In genomic region chr20:38277691-38278090, GRCh38 we compare ENCODE assay signal across 17 cellular contexts. TPM values are rescaled to one million over a fixed set of nuclear protein-coding genes. Genes with fewer than 3 reads are reported as not detected.
DNase-seq lines count a peak whose midpoint lies in the region; ATAC-seq, FAIRE-seq and TF ChIP-seq lines count a peak whose summit lies in the region.
"Had no signal": no experiment of that assay in that cellular context is flagged by ENCODE, and none has a peak within 500 bp of the region (broad histone marks: within the 10 kb centered on the region; RNA-seq: fewer than 3 reads in every experiment).

No MANE protein-coding gene starts in this region.

- WGBS in psoas muscle, 3 donors = 90 to 94% (median 92%) methylated on average over 2 of the region's 2 CpGs

- no peak overlapping the region for H3K4me3 ChIP-seq in SJSA1
- no peak overlapping the region for H3K4me3 ChIP-seq in psoas muscle
- H3K4me3 ChIP-seq: PC-9 had no signal

- peaks cover 76% of the 10 kb centered on the region for H3K4me1 ChIP-seq in SJSA1 (replicated peaks)
- peaks cover 9% of the 10 kb centered on the region for H3K4me1 ChIP-seq in psoas muscle

- peak; percentile 78 for FAIRE-seq in HTR-8/SVneo (lab: Jason Lieb, UNC)
- FAIRE-seq: H1 had no signal

- H3K36me3 ChIP-seq in SJSA1 (no peaks in the 10 kb centered on the region), psoas muscle (ENCODE audit: insufficient read depth in 1 of 2, low read depth in 1 of 2) (no peaks in the 10 kb centered on the region)

- CTCF ChIA-PET in CD4-positive, alpha-beta T cell (lab: Charles Lee) = no interaction called here

- no peak overlapping the region for H3K4me3 Mint-ChIP-seq in osteocyte (ENCODE audit: unreplicated experiment)
- H3K4me3 Mint-ChIP-seq in CD4-positive, alpha-beta T cell = no peak overlapping the region
- H3K4me3 Mint-ChIP-seq: CD4-positive, CD25-positive, alpha-beta regulatory T cell had no signal

- no peak for DNase-seq in HTR-8/SVneo (ENCODE audit: insufficient read length, low spot score)
- DNase-seq in SJSA1 (ENCODE audit: low read depth in 1 of 2, low spot score in 2 of 2) = no peak
- no peak for DNase-seq in osteocyte (ENCODE audit: extremely low spot score, unreplicated experiment)
- DNase-seq in CD4-positive, alpha-beta T cell = no peak
- no peak for DNase-seq in psoas muscle
- no peak for DNase-seq in NCI-H2029 (lab: John Stamatoyannopoulos, UW)
- DNase-seq: AML-193; CD4-positive, CD25-positive, alpha-beta regulatory T cell; Kasumi-1; NCI-H1105 treated with DMSO at 0.1 percent for 48 hours; NCI-H1930; NCI-H526 treated with DMSO at 0.1 percent for 48 hours; PC-9; SK-N-SH had no signal

- no peak for TF ChIP-seq CTCF in osteocyte (IDR thresholded peaks at IDR 0.05)
- no peak for TF ChIP-seq CTCF in CD4-positive, alpha-beta T cell (IDR thresholded peaks at IDR 0.05)
- no peak for TF ChIP-seq CTCF in psoas muscle (IDR thresholded peaks at IDR 0.05)

- no peaks in the 10 kb centered on the region for H3K27me3 ChIP-seq in SJSA1 (replicated peaks)
- H3K27me3 ChIP-seq in CD4-positive, alpha-beta T cell (ENCODE audit: control insufficient read depth, insufficient read depth, low read length) = no peaks in the 10 kb centered on the region
- H3K27me3 ChIP-seq in psoas muscle (ENCODE audit: insufficient read depth in 3 of 3, low read length in 2 of 3) = no peaks in the 10 kb centered on the region

- H3K36me3 Mint-ChIP-seq in osteocyte (ENCODE audit: unreplicated experiment) = peaks cover 6% of the 10 kb centered on the region
- no peaks in the 10 kb centered on the region for H3K36me3 Mint-ChIP-seq in CD4-positive, alpha-beta T cell (ENCODE audit: low read depth)
- H3K36me3 Mint-ChIP-seq: CD4-positive, CD25-positive, alpha-beta regulatory T cell had no signal

- H3K9me3 ChIP-seq in SJSA1 (replicated peaks) (0 out of 2 replicates have a peak, but pooled peaks cover 2% of the 10 kb centered on the region), psoas muscle (no peaks in the 10 kb centered on the region)
- no peaks in the 10 kb centered on the region for H3K9me3 ChIP-seq in CD4-positive, alpha-beta T cell (ENCODE audit: control insufficient read depth, low read length)
- H3K9me3 ChIP-seq: SK-N-SH had no signal

- peak overlapping the region; percentile 92 for H3K27ac Mint-ChIP-seq in osteocyte (ENCODE audit: unreplicated experiment)
- no peak overlapping the region for H3K27ac Mint-ChIP-seq in CD4-positive, alpha-beta T cell
- H3K27ac Mint-ChIP-seq: CD4-positive, CD25-positive, alpha-beta regulatory T cell had no signal

- H3K27ac ChIP-seq in SJSA1 (peak overlapping the region; percentile 96), psoas muscle (no peak overlapping the region)
- no peak overlapping the region for H3K27ac ChIP-seq in CD4-positive, alpha-beta T cell (ENCODE audit: low read depth, low read length)
- H3K27ac ChIP-seq: PC-9 had no signal

- intact Hi-C loops in CD4-positive, alpha-beta T cell (cut with DNase I, micrococcal nuclease) = no loop called here
- intact Hi-C loops in psoas muscle (cut with DNase I) = no loop called here

- POLR2A ChIA-PET in CD4-positive, alpha-beta T cell (lab: Charles Lee) = no interaction called here

- no peaks in the 10 kb centered on the region for H3K9me3 Mint-ChIP-seq in osteocyte (ENCODE audit: unreplicated experiment)
- H3K9me3 Mint-ChIP-seq in CD4-positive, alpha-beta T cell = no peaks in the 10 kb centered on the region

- H3K4me1 Mint-ChIP-seq in osteocyte (ENCODE audit: unreplicated experiment) = peaks cover 68% of the 10 kb centered on the region
- no peaks in the 10 kb centered on the region for H3K4me1 Mint-ChIP-seq in CD4-positive, alpha-beta T cell (ENCODE audit: low read depth)

- no peaks in the 10 kb centered on the region for H3K27me3 Mint-ChIP-seq in osteocyte (ENCODE audit: unreplicated experiment)
- H3K27me3 Mint-ChIP-seq in CD4-positive, alpha-beta T cell = no peaks in the 10 kb centered on the region
- H3K27me3 Mint-ChIP-seq: CD4-positive, CD25-positive, alpha-beta regulatory T cell had no signal

- ATAC-seq in esophagus mucosa = peak; percentile 10
- ATAC-seq in CD4-positive, alpha-beta T cell (ENCODE audit: poor library complexity) = no peak
- no peak for ATAC-seq in psoas muscle
- ATAC-seq in HG02938 (IDR thresholded peaks at IDR 0.05; ENCODE audit: unreplicated experiment) = no peak

RNA-seq across cellular contexts. Expression of gene KIAA1755, which starts 17.2 kb away (rescaled TPM):
- total RNA-seq in SJSA1 (2014; rRNA removed; shearing (Covaris generic)) = 0.03 and 0.44 TPM in 2 replicates
- total RNA-seq in esophagus mucosa (0.32 TPM), osteocyte (50.2 and 60.6 TPM in 2 replicates), psoas muscle (1 to 10 TPM in 1 of 4 donors, under 1 TPM in 3; 0.16 to 2.4 (median 0.48) TPM)
- total RNA-seq in CD4-positive, alpha-beta T cell = not detected
- polyA plus RNA-seq in psoas muscle = under 1 TPM; 0.20 to 0.30 (median 0.29) TPM
- total RNA-seq: CD4-positive, CD25-positive, alpha-beta regulatory T cell; H1 had no signal
- polyA plus RNA-seq: CD4-positive, CD25-positive, alpha-beta regulatory T cell had no signal

RNA-seq across cellular contexts. Expression of gene BPI, which starts 26.3 kb away (rescaled TPM):
- 0.11 TPM in 1 of 2 replicates, not detected in the other for total RNA-seq in SJSA1 (2014; rRNA removed; shearing (Covaris generic))
- not detected for total RNA-seq in esophagus mucosa
- 7.7 and 8.5 TPM in 2 replicates for total RNA-seq in osteocyte
- total RNA-seq in CD4-positive, alpha-beta T cell = under 1 TPM in 1 of 2 experiments, not detected in 1; 0.14 TPM
- total RNA-seq in psoas muscle = under 1 TPM in 2 of 4 donors, not detected in 2; 0.41 to 0.49 TPM
- polyA plus RNA-seq in psoas muscle = under 1 TPM in 1 of 3 donors, not detected in 2; 0.06 TPM
- total RNA-seq: CD4-positive, CD25-positive, alpha-beta regulatory T cell; H1; PC-9 had no signal
- polyA plus RNA-seq: CD4-positive, CD25-positive, alpha-beta regulatory T cell; H1; SK-N-SH had no signal

Comparison
In these comparisons a context has a peak if more than half of its experiments do, and no peak if none do; other contexts are left out.
1. RNA of gene KIAA1755, which starts 17.2 kb away (total RNA-seq): 50.2 to 60.6 TPM in osteocyte; 0.16 to 2.4 TPM in psoas muscle, 0.32 TPM in esophagus mucosa (single experiment), 0.03 to 0.44 TPM in SJSA1 and not detected in CD4-positive, alpha-beta T cell; every median in the first group is over 10 times any median in the second.